17 cellular contexts compared by ENCODE assay signal in the genomic region with DNA sequence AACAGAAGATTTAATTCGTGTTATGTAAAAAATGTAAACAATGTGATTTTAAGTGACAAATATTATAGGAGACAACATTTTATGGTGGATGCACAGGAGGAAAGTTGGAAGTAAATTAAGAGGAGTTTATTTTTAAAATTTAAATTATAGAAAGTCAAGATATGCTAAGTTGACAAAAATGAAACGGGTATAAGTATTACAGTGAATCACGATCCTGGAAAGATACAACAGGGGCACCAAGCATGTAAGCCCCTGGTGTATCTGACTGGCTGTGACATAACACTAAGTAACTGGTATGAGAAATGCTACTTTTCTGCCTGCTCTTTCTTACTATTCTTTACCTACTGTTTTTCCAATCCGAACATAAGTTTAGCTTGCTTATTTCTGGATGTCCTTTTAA.
A peak's percentile ranks its signal among the peaks of the same experiment; 100 is the strongest.
DNase-seq lines count a peak whose midpoint lies in the region; ATAC-seq, FAIRE-seq and TF ChIP-seq lines count a peak whose summit lies in the region.
"Had no signal": no experiment of that assay in that cellular context is flagged by ENCODE, and none has a peak within 500 bp of the region (broad histone marks: within the 10 kb centered on the region; RNA-seq: fewer than 3 reads in every experiment).

No MANE protein-coding gene starts in this region.

- no peaks in the 10 kb centered on the region for H3K79me2 ChIP-seq in PC-3 (ENCODE audit: low read length)

- TF ChIP-seq POLR2A in A549 (IDR thresholded peaks at IDR 0.05; ENCODE audit: low read length) = no peak
- TF ChIP-seq POLR2A in IMR-90 (IDR thresholded peaks at IDR 0.05; ENCODE audit: low read depth, low read length) = no peak

- 4% methylated on average over 4 of the region's 4 CpGs for WGBS in A549 (ENCODE audit: missing lambda C conversion rate)
- WGBS in IMR-90 (ENCODE audit: extremely low coverage in 2 of 2, insufficient read length in 1 of 2), 2 experiments = no CpG with 5 or more reads among the region's 4 CpGs

- no peak overlapping the region for H2AK5ac ChIP-seq in IMR-90 (ENCODE audit: low read depth, low read length)

- POLR2A ChIA-PET in A549 (lab: Yijun Ruan, JAX) (no interaction called here), IMR-90 (lab: Charles Lee; ENCODE audit: unreplicated experiment) (no interaction called here), PC-3 (lab: Charles Lee; ENCODE audit: unreplicated experiment) (no interaction called here)

- H3K27me3 ChIP-seq in IMR-90 (ENCODE audit: control insufficient read depth, insufficient read depth, low read length) = no peaks in the 10 kb centered on the region
- H3K27me3 ChIP-seq in PC-3 (ENCODE audit: low read length) = no peaks in the 10 kb centered on the region
- H3K27me3 ChIP-seq: BLaER1 treated with 17β-estradiol and CSF1 and Interleukin-3, amounts not matched to agents 10 nM and 100 nM had no signal

- H3K27ac Mint-ChIP-seq in nephron progenitor cell = peak overlapping the region; percentile 58
- H3K27ac Mint-ChIP-seq: CD4-positive, CD25-positive, alpha-beta regulatory T cell; GM23338 had no signal

- H3K4me3 Mint-ChIP-seq in nephron progenitor cell = no peak overlapping the region
- H3K4me3 Mint-ChIP-seq: CD4-positive, CD25-positive, alpha-beta regulatory T cell; GM23338 had no signal

- no peaks in the 10 kb centered on the region for H3K9me2 ChIP-seq in PC-3 (replicated peaks; ENCODE audit: low read length)

- dilution Hi-C loops in IMR-90 (cut with HindIII; ENCODE audit: low sequenced_read_pairs, unreplicated experiment) = no loop called here

- no peak overlapping the region for H4K91ac ChIP-seq in IMR-90 (ENCODE audit: insufficient read depth, low read depth, low read length)

- peaks cover 44% of the 10 kb centered on the region for H3K9me3 Mint-ChIP-seq in nephron progenitor cell

- H3K4me2 ChIP-seq in A549 = peak overlapping the region; percentile 49
- H3K4me2 ChIP-seq in IMR-90 (ENCODE audit: low read depth, low read length) = no peak overlapping the region
- peak overlapping the region; percentile 66 for H3K4me2 ChIP-seq in PC-3 (ENCODE audit: low read length)
- H3K4me2 ChIP-seq: BLaER1 treated with 17β-estradiol and CSF1 and Interleukin-3, amounts not matched to agents 10 nM and 100 nM; GM23338 had no signal

- H3K27ac ChIP-seq in A549 (no peak overlapping the region), IMR-90 (ENCODE audit: insufficient read depth, low read length) (no peak overlapping the region), PC-3 (ENCODE audit: low read length) (no peak overlapping the region)
- H3K27ac ChIP-seq: BLaER1 treated with 17β-estradiol and CSF1 and Interleukin-3, amounts not matched to agents 10 nM and 100 nM had no signal

- TF ChIP-seq RAD21 in A549 (conservative IDR thresholded peaks at IDR 0.05 in 1 of 2, IDR thresholded peaks at IDR 0.05 in 1 of 2) (no peak), IMR-90 (IDR thresholded peaks at IDR 0.05; ENCODE audit: low read length) (no peak)

- H4K5ac ChIP-seq in IMR-90 (ENCODE audit: low read depth, low read length) = no peak overlapping the region

- H3K23ac ChIP-seq in IMR-90 (ENCODE audit: low read depth, low read length) = no peak overlapping the region

- no peak overlapping the region for H2BK5ac ChIP-seq in IMR-90 (ENCODE audit: low read depth, low read length, poor library complexity, severe bottlenecking)

- no peak overlapping the region for H2AFZ ChIP-seq in IMR-90 (replicated peaks; ENCODE audit: low read length, poor library complexity)
- peak overlapping the region; percentile 44; the same call in 1 of the 2 replicates for H2AFZ ChIP-seq in PC-3 (ENCODE audit: low read length)
- H2AFZ ChIP-seq: GM23338 had no signal

- H3K4me1 Mint-ChIP-seq in nephron progenitor cell = peaks cover 29% of the 10 kb centered on the region
- H3K4me1 Mint-ChIP-seq: CD4-positive, CD25-positive, alpha-beta regulatory T cell; GM23338 had no signal

- peaks cover 14% of the 10 kb centered on the region for H3K36me3 Mint-ChIP-seq in nephron progenitor cell (ENCODE audit: low read depth)
- H3K36me3 Mint-ChIP-seq: CD4-positive, CD25-positive, alpha-beta regulatory T cell had no signal

- CTCF ChIA-PET in A549 (lab: Yijun Ruan, JAX) (no interaction called here), IMR-90 (lab: Yijun Ruan, JAX) (no interaction called here), PC-3 (lab: Charles Lee) (no interaction called here)

- no peaks in the 10 kb centered on the region for H3K79me1 ChIP-seq in IMR-90 (ENCODE audit: low read depth in 1 of 2, low read length in 2 of 2)

- H3K9me3 ChIP-seq in A549 = no peaks in the 10 kb centered on the region
- peaks cover 14% of the 10 kb centered on the region for H3K9me3 ChIP-seq in IMR-90 (ENCODE audit: control insufficient read depth, insufficient read depth, low read length)
- no peaks in the 10 kb centered on the region for H3K9me3 ChIP-seq in PC-3 (ENCODE audit: low read length)

- peaks cover 5% of the 10 kb centered on the region for H3K27me3 Mint-ChIP-seq in nephron progenitor cell (ENCODE audit: low read depth, poor library complexity)
- H3K27me3 Mint-ChIP-seq: CD4-positive, CD25-positive, alpha-beta regulatory T cell had no signal

- H2BK20ac ChIP-seq in IMR-90 (ENCODE audit: low read depth, low read length) = no peak overlapping the region

- H2AK9ac ChIP-seq in IMR-90 (replicated peaks; ENCODE audit: low read depth, low read length, poor library complexity) = no peak overlapping the region

- H3K4me3 ChIP-seq in A549 (no peak overlapping the region), IMR-90 (ENCODE audit: insufficient read depth, low read depth, low read length) (no peak overlapping the region), PC-3 (ENCODE audit: low read length) (peak overlapping the region; percentile 36)
- H3K4me3 ChIP-seq: BLaER1 treated with 17β-estradiol and CSF1 and Interleukin-3, amounts not matched to agents 10 nM and 100 nM; GM12878; GM23338 had no signal

- no peak overlapping the region for H3K14ac ChIP-seq in IMR-90 (replicated peaks; ENCODE audit: low read depth, low read length)

- BruUV-seq in IMR-90 (replicated peaks; lab: Mats Ljungman, UMichigan) = no TSS peak
- no TSS peak for BruUV-seq in PC-3 (replicated peaks; lab: Mats Ljungman, UMichigan)

- no peaks in the 10 kb centered on the region for H3K9me1 ChIP-seq in IMR-90 (ENCODE audit: insufficient read depth, low read length)

- H3K4ac ChIP-seq in IMR-90 (ENCODE audit: low read depth, low read length) = no peak overlapping the region

- no peak overlapping the region for H2BK120ac ChIP-seq in IMR-90 (ENCODE audit: low read depth, low read length)

- no peak overlapping the region for H2BK15ac ChIP-seq in IMR-90 (ENCODE audit: low read depth, low read length)

- FAIRE-seq in A549 (lab: Jason Lieb, UNC) = no peak
- FAIRE-seq: GM12878, GM18507, HTR-8/SVneo had no signal

- ATAC-seq in A549 = no peak
- no peak for ATAC-seq in IMR-90 (ENCODE audit: low read depth)
- no peak; the same call in 1 of the 2 replicates for ATAC-seq in PC-3
- no peak for ATAC-seq in HG02852 (IDR thresholded peaks at IDR 0.05; ENCODE audit: unreplicated experiment)
- ATAC-seq: GM12878, GM23338 had no signal

- H3K4me1 ChIP-seq in A549 (no peaks in the 10 kb centered on the region), IMR-90 (ENCODE audit: control insufficient read depth, insufficient read depth, low read length) (no peaks in the 10 kb centered on the region), PC-3 (ENCODE audit: insufficient read depth, low read length) (peaks cover 7% of the 10 kb centered on the region; the same call in 1 of the 2 replicates)
- H3K4me1 ChIP-seq: BLaER1 treated with 17β-estradiol and CSF1 and Interleukin-3, amounts not matched to agents 10 nM and 100 nM had no signal

- intact Hi-C loops in IMR-90 (cut with micrococcal nuclease) = no loop called here
- intact Hi-C loops in PC-3 (cut with micrococcal nuclease) = no loop called here

- DNase-seq in A549 (ENCODE audit: low read depth in 1 of 2, low spot score in 1 of 2) = no peak
- no peak for DNase-seq in IMR-90
- DNase-seq in PC-3 = no peak
- no peak for DNase-seq in nephron progenitor cell
- no peak for DNase-seq in activated T-cell treated with anti-CD3 and anti-CD28 coated beads for 4 hours
- DNase-seq in NCI-H1694 treated with DMSO at 0.1 percent for 48 hours (lab: John Stamatoyannopoulos, UW) = no peak
- DNase-seq: AML-193; CD4-positive, CD25-positive, alpha-beta regulatory T cell; DMS79; H7; KBM-7 had no signal

- H3K9ac ChIP-seq in IMR-90 (ENCODE audit: low read depth, low read length) (no peak overlapping the region), PC-3 (ENCODE audit: low read length) (no peak overlapping the region)
- H3K9ac ChIP-seq: BLaER1 treated with 17β-estradiol and CSF1 and Interleukin-3, amounts not matched to agents 10 nM and 100 nM had no signal

- TF ChIP-seq CTCF in A549 (IDR thresholded peaks at IDR 0.05) (no peak), IMR-90 (conservative IDR thresholded peaks at IDR 0.05; ENCODE audit: low read depth, low read length) (no peak), PC-3 (conservative IDR thresholded peaks at IDR 0.05; ENCODE audit: low read depth, low read length) (no peak), nephron progenitor cell (IDR thresholded peaks at IDR 0.05) (no peak)

- H4K20me1 ChIP-seq in IMR-90 (ENCODE audit: insufficient read depth, low read length) (no peaks in the 10 kb centered on the region), PC-3 (ENCODE audit: low read length) (no peaks in the 10 kb centered on the region)
- H4K20me1 ChIP-seq: BLaER1 treated with 17β-estradiol and CSF1 and Interleukin-3, amounts not matched to agents 10 nM and 100 nM had no signal

- H3K36me3 ChIP-seq in IMR-90 (ENCODE audit: control insufficient read depth, insufficient read depth, low read length) = no peaks in the 10 kb centered on the region
- H3K36me3 ChIP-seq in PC-3 (ENCODE audit: low read depth, low read length) = no peaks in the 10 kb centered on the region
- H3K36me3 ChIP-seq: BLaER1 treated with 17β-estradiol and CSF1 and Interleukin-3, amounts not matched to agents 10 nM and 100 nM had no signal

- no peaks in the 10 kb centered on the region for H3F3A ChIP-seq in PC-3 (ENCODE audit: low read length, unreplicated experiment)

- H3K18ac ChIP-seq in IMR-90 (ENCODE audit: low read depth, low read length) = no peak overlapping the region

- no peak for TF ChIP-seq EP300 in A549 (IDR thresholded peaks at IDR 0.05)

- no peak overlapping the region for H3K56ac ChIP-seq in IMR-90 (ENCODE audit: extremely low read depth, insufficient read depth, low read length)

- no peak overlapping the region for H4K8ac ChIP-seq in IMR-90 (ENCODE audit: low read depth in 2 of 2, low read length in 2 of 2)

- in situ Hi-C loops in IMR-90 (cut with MboI; ENCODE audit: low sequenced_read_pairs) = no loop called here

TF ChIP-seq in A549, 52 proteins besides CTCF, POLR2A, EP300 and RAD21:
- TF ChIP-seq TP53 (CRISPR knock-in tag; IDR thresholded peaks at IDR 0.05) (no peak), MAFK (IDR thresholded peaks at IDR 0.05; ENCODE audit: partially characterized antibody) (peak; percentile 57)

TF ChIP-seq in IMR-90, 13 proteins besides CTCF, POLR2A, EP300 and RAD21:
- TF ChIP-seq MAFK (IDR thresholded peaks at IDR 0.05; ENCODE audit: low read depth, low read length) (peak; percentile 30; the same call in 1 of the 2 replicates), MAZ (IDR thresholded peaks at IDR 0.05; ENCODE audit: borderline replicate concordance, low read depth, low read length) (no peak)
